ENCODE assay signal across 12 cellular contexts in genomic region chr9:113399646-113400200, GRCh38. TPM values are rescaled to one million over a fixed set of nuclear protein-coding genes. Genes with fewer than 3 reads are reported as not detected.
DNase-seq lines count a peak whose midpoint lies in the region; ATAC-seq, FAIRE-seq and TF ChIP-seq lines count a peak whose summit lies in the region.
"Had no signal": no experiment of that assay in that cellular context is flagged by ENCODE, and none has a peak within 500 bp of the region (broad histone marks: within the 10 kb centered on the region; RNA-seq: fewer than 3 reads in every experiment).

No MANE protein-coding gene starts in this region.

- H3K4me3 Mint-ChIP-seq in CD8-positive, alpha-beta T cell: peak overlapping the region; percentile 97
- peak overlapping the region; percentile 90 to 95 (median 93) for H3K4me3 Mint-ChIP-seq in brain
- peak overlapping the region; percentile 94 to 96 (median 95) for H3K4me3 Mint-ChIP-seq in nephron

- peaks cover 28% of the 10 kb centered on the region for H3K4me1 Mint-ChIP-seq in CD8-positive, alpha-beta T cell (ENCODE audit: low read depth)
- H3K4me1 Mint-ChIP-seq in brain (peaks cover 30% of the 10 kb centered on the region), nephron (peaks cover 21% of the 10 kb centered on the region)

- H3K9me3 Mint-ChIP-seq in CD8-positive, alpha-beta T cell: no peaks in the 10 kb centered on the region
- H3K9me3 Mint-ChIP-seq in brain: no peaks in the 10 kb centered on the region
- H3K9me3 Mint-ChIP-seq in nephron: no peaks in the 10 kb centered on the region

- no peak overlapping the region for H3K4me3 ChIP-seq in CD8-positive, alpha-beta T cell (ENCODE audit: low read depth, low read length)
- H3K4me3 ChIP-seq in HUES6 (ENCODE audit: low read depth, low read length) (peak overlapping the region; percentile 98), colonic mucosa (no peak overlapping the region)

- peak overlapping the region; percentile 18 for H3K27ac Mint-ChIP-seq in CD8-positive, alpha-beta T cell
- H3K27ac Mint-ChIP-seq in brain (peak overlapping the region; percentile 41 to 85 (median 62)), nephron (no peak overlapping the region)

- intact Hi-C loops in CD8-positive, alpha-beta T cell (cut with DNase I, micrococcal nuclease): loop anchor here (2.0 to 10.0 kb wide), 6 partner anchors 47 to 1105 kb away; partner anchors contain the start of genes FKBP15 (in 2 of the 2), SLC31A1 (in 2 of the 2), INIP (in 1 of the 2) and WDR31 (in 1 of the 2)
- intact Hi-C loops in colonic mucosa (cut with DNase I): no loop called here

- H3K9ac ChIP-seq in HUES6 (ENCODE audit: low read length): no peak overlapping the region
- peak overlapping the region in 1 of 2 donors; percentile 83 for H3K9ac ChIP-seq in colonic mucosa (ENCODE audit: low read depth in 2 of 2, low read length in 2 of 2)

- no peaks in the 10 kb centered on the region for H3K9me3 ChIP-seq in CD8-positive, alpha-beta T cell (ENCODE audit: low read length)
- H3K9me3 ChIP-seq in HUES6 (ENCODE audit: control insufficient read depth, insufficient read depth, low read depth, low read length): no peaks in the 10 kb centered on the region
- no peaks in the 10 kb centered on the region for H3K9me3 ChIP-seq in colonic mucosa

- no peaks in the 10 kb centered on the region for H3K27me3 ChIP-seq in CD8-positive, alpha-beta T cell (ENCODE audit: insufficient read depth, low read length)
- no peaks in the 10 kb centered on the region for H3K27me3 ChIP-seq in HUES6 (ENCODE audit: control insufficient read depth, insufficient read depth, low read length)
- no peaks in the 10 kb centered on the region for H3K27me3 ChIP-seq in colonic mucosa

- peaks cover 16% of the 10 kb centered on the region for H3K4me1 ChIP-seq in CD8-positive, alpha-beta T cell (ENCODE audit: insufficient read depth, low read length)
- H3K4me1 ChIP-seq in HUES6 (ENCODE audit: control insufficient read depth, insufficient read depth, low read length) (0 out of 2 replicates have a peak, but pooled peaks cover 9% of the 10 kb centered on the region), colonic mucosa (no peaks in the 10 kb centered on the region)

- no peaks in the 10 kb centered on the region for H3K27me3 Mint-ChIP-seq in CD8-positive, alpha-beta T cell (ENCODE audit: low read depth)
- H3K27me3 Mint-ChIP-seq in brain: no peaks in the 10 kb centered on the region
- H3K27me3 Mint-ChIP-seq in nephron (ENCODE audit: low read depth): no peaks in the 10 kb centered on the region

- FAIRE-seq in RCC 7860 (lab: Jason Lieb, UNC): no peak
- FAIRE-seq: endometrium had no signal

- POLR2A ChIA-PET in CD8-positive, alpha-beta T cell (lab: Charles Lee): interaction anchor here (2.1 kb wide), 1 partner anchor 11 kb away, joined by 7 read pairs; the partner anchor contains the start of genes C9orf43 and POLE3

- H3K36me3 Mint-ChIP-seq in CD8-positive, alpha-beta T cell: peaks cover 19% of the 10 kb centered on the region
- H3K36me3 Mint-ChIP-seq in brain (peaks cover 14% of the 10 kb centered on the region), nephron (ENCODE audit: low read depth) (peaks cover 6% of the 10 kb centered on the region)

- TF ChIP-seq CTCF in CD8-positive, alpha-beta T cell (IDR thresholded peaks at IDR 0.05): no peak
- TF ChIP-seq CTCF in brain (conservative IDR thresholded peaks at IDR 0.05): no peak
- no peak for TF ChIP-seq CTCF in nephron (IDR thresholded peaks at IDR 0.05; ENCODE audit: unreplicated experiment in 3 of 3)
- TF ChIP-seq CTCF in colonic mucosa (IDR thresholded peaks at IDR 0.05): no peak

- H3K27ac ChIP-seq in CD8-positive, alpha-beta T cell (ENCODE audit: low read depth, low read length): no peak overlapping the region
- H3K27ac ChIP-seq in HUES6 (ENCODE audit: low read depth, low read length): no peak overlapping the region
- H3K27ac ChIP-seq in colonic mucosa: no peak overlapping the region

- CTCF ChIA-PET in CD8-positive, alpha-beta T cell (lab: Charles Lee): interaction anchor here (2.3 to 5.7 kb wide), 4 partner anchors 10 to 257 kb away, joined by 7 to 52 read pairs (median 18); partner anchors contain the start of genes C9orf43, CDC26, POLE3 and PRPF4

- ATAC-seq in CD8-positive, alpha-beta T cell: no peak

- H3K36me3 ChIP-seq in CD8-positive, alpha-beta T cell (ENCODE audit: insufficient read depth, low read length): no peaks in the 10 kb centered on the region
- H3K36me3 ChIP-seq in HUES6 (ENCODE audit: control insufficient read depth, insufficient read depth, low read length): no peaks in the 10 kb centered on the region
- H3K36me3 ChIP-seq in colonic mucosa: no peaks in the 10 kb centered on the region

- no peak for DNase-seq in CD8-positive, alpha-beta T cell
- no peak for DNase-seq in HUDEP-2 (lab: John Stamatoyannopoulos, UW; ENCODE audit: unreplicated experiment in 76 of 76)
- DNase-seq in effector CD4-positive, alpha-beta T cell: no peak
- DNase-seq in RCC 7860 (ENCODE audit: low spot score): no peak
- no peak for DNase-seq in colonic mucosa
- DNase-seq: activated CD4-positive, alpha-beta T cell treated with anti-CD3 and anti-CD28 coated beads, Interleukin-2, amount 50 U/mL, for 1 hour; NCI-H526 treated with DMSO at 0.1 percent for 48 hours had no signal

RNA-seq across cellular contexts. Expression of gene ALAD, which starts 1.4 kb away (rescaled TPM):
- 10 to 100 TPM; 11.2 to 11.5 TPM for total RNA-seq in CD8-positive, alpha-beta T cell
- polyA plus RNA-seq in brain (ENCODE audit: insufficient read depth, low read depth, low replicate concordance): 46.2 TPM
- 10 to 100 TPM; 50.3 to 51.4 TPM for total RNA-seq in colonic mucosa

RNA-seq across cellular contexts. Expression of gene POLE3, which starts 10.8 kb away (rescaled TPM):
- total RNA-seq in CD8-positive, alpha-beta T cell: 10 to 100 TPM; 77.4 to 79.3 TPM
- polyA plus RNA-seq in brain (ENCODE audit: insufficient read depth, low read depth, low replicate concordance): 92.7 TPM
- 10 to 100 TPM; 27.0 to 46.6 TPM for total RNA-seq in colonic mucosa

RNA-seq across cellular contexts. Expression of gene C9orf43, which starts 10.8 kb away (rescaled TPM):
- total RNA-seq in CD8-positive, alpha-beta T cell: under 1 TPM; 0.61 to 0.73 TPM
- 0.87 TPM for polyA plus RNA-seq in brain (ENCODE audit: insufficient read depth, low read depth, low replicate concordance)
- under 1 TPM; 0.57 to 0.61 TPM for total RNA-seq in colonic mucosa

RNA-seq across cellular contexts. Expression of gene HDHD3, which starts 22.9 kb away (rescaled TPM):
- 10 to 100 TPM; 10.2 to 11.0 TPM for total RNA-seq in CD8-positive, alpha-beta T cell
- 26.3 TPM for polyA plus RNA-seq in brain (ENCODE audit: insufficient read depth, low read depth, low replicate concordance)
- 100 to 1,000 TPM; 132 to 141 TPM for total RNA-seq in colonic mucosa

RNA-seq across cellular contexts. Expression of gene BSPRY, which starts 50.4 kb away (rescaled TPM):
- not detected for total RNA-seq in CD8-positive, alpha-beta T cell
- polyA plus RNA-seq in brain (ENCODE audit: insufficient read depth, low read depth, low replicate concordance): 20.8 TPM
- total RNA-seq in colonic mucosa: 10 to 100 TPM; 25.6 to 34.2 TPM
- total RNA-seq: lung microvascular endothelial cell had no signal

Comparison
In these comparisons a context has a peak if more than half of its experiments do, and no peak if none do; other contexts are left out.
1. H3K27ac Mint-ChIP-seq: peak in CD8-positive, alpha-beta T cell (single experiment) and brain (5 of 5); none in nephron (0 of 3).
2. RNA of gene ALAD, which starts 1.4 kb away (total RNA-seq): 50.3 to 51.4 TPM in colonic mucosa; 11.2 to 11.5 TPM in CD8-positive, alpha-beta T cell; every median in the first group is over 4 times any median in the second.
3. Peak in every context shown above with its lines, with median percentiles within 50 percentile points of each other: H3K4me3 Mint-ChIP-seq.